Comparison of ENCODE assay signal across 27 cellular contexts in the genomic region with DNA sequence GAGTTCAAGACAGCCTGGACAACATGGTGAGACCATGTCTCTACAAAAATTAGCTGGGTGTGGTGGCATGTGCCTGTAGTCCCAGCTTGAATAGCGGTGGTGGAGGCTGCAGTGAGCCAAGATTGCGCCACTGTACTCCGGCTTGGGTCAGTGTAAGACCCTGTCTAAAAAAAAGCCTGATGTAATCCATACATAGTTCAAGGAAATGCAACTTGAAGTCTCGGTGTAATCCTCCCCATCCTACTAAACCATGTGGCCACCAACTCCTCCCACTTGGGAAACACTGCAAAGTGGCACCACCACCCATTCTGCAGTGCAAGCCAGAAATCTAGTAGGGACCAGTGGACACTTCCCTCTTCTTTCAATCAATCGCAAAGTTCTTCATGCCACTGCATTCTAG.
"Had no signal": no experiment of that assay in that cellular context is flagged by ENCODE, and none has a peak within 500 bp of the region (broad histone marks: within the 10 kb centered on the region; RNA-seq: fewer than 3 reads in every experiment).

No MANE protein-coding gene starts in this region.

- DNase-seq: activated CD4-positive, alpha-beta T cell treated with anti-CD3 and anti-CD28 coated beads, Interleukin-2, amount 50 U/mL, for 4 hours; activated CD8-positive, alpha-beta memory T cell treated with anti-CD3 and anti-CD28 coated beads, Interleukin-2, amount 50 U/mL, for 48 hours; activated naive CD4-positive, alpha-beta T cell; activated T-cell treated with anti-CD3 and anti-CD28 coated beads, Interleukin-2, amount 50 U/mL, for 4 hours; brain microvascular endothelial cell; central memory CD4-positive, alpha-beta T cell; effector memory CD4-positive, alpha-beta T cell; glutamatergic neuron; kidney glomerular epithelial cell; midbrain; natural killer cell; ovary; spleen; stimulated activated CD4-positive, alpha-beta T cell treated with anti-CD3 and anti-CD28 coated beads, Interleukin-4, amount 100 ng/mL, for 24 hours; stimulated activated naive CD4-positive, alpha-beta T cell treated with Interleukin-2 at 50 U/mL for 16 hours had no signal

- H3K9me3 Mint-ChIP-seq: activated T-cell treated with anti-CD3 and anti-CD28 coated beads, Interleukin-2, amount 50 U/mL, for 4 hours; activated T-helper 2 cell treated with anti-CD3 and anti-CD28 coated beads, Interferon-gamma antibody, Interleukin-2, Interleukin-4, amounts not matched to agents 10 μg/mL and 5 μg/mL and 100 μg/mL, durations not matched to agents 14 hours and 24 hours and 36 hours; natural killer cell; T-helper 2 cell treated with Interferon-gamma antibody and Interleukin-4, amounts not matched to agents 5 μg/mL and 100 μg/mL, for 36 hours; type B pancreatic cell; WTC11 had no signal

- H3K36me3 ChIP-seq: adrenal gland, ascending aorta, brain microvascular endothelial cell, left lung, ovary, prostate gland, spleen, thoracic aorta had no signal

- H3K9me3 ChIP-seq: adrenal gland, ascending aorta, left lung, ovary, prostate gland, spleen, thoracic aorta had no signal

- H3K27me3 ChIP-seq: adrenal gland, ascending aorta, brain microvascular endothelial cell, hepatocyte, left lung, ovary, spleen had no signal

- H3K4me3 Mint-ChIP-seq: activated naive CD8-positive, alpha-beta T cell; activated T-cell treated with anti-CD3 and anti-CD28 coated beads, Interleukin-2, amount 50 U/mL, for 4 hours; natural killer cell; T-helper 2 cell treated with Interferon-gamma antibody and Interleukin-4, amounts not matched to agents 5 μg/mL and 100 μg/mL, for 36 hours; type B pancreatic cell; WTC11 had no signal

- H3K27ac Mint-ChIP-seq: activated T-helper 2 cell treated with anti-CD3 and anti-CD28 coated beads, Interferon-gamma antibody, Interleukin-2, Interleukin-4, amounts not matched to agents 10 μg/mL and 5 μg/mL and 100 μg/mL, durations not matched to agents 14 hours and 24 hours and 36 hours; natural killer cell; T-helper 2 cell treated with Interferon-gamma antibody and Interleukin-4, amounts not matched to agents 5 μg/mL and 100 μg/mL, for 36 hours; type B pancreatic cell; WTC11 had no signal

- H3K36me3 Mint-ChIP-seq: activated naive CD8-positive, alpha-beta T cell; natural killer cell; type B pancreatic cell; WTC11 had no signal

- H3K4me2 ChIP-seq: hepatocyte had no signal

- H3K27me3 Mint-ChIP-seq: activated naive CD8-positive, alpha-beta T cell; type B pancreatic cell had no signal

- ATAC-seq: activated T-cell treated with anti-CD3 and anti-CD28 coated beads, Interleukin-2, amount 50 U/mL, for 4 hours; left lung; natural killer cell; WTC11 had no signal

- H3K4me3 ChIP-seq: adrenal gland, ascending aorta, hepatocyte, left lung, ovary, prostate gland, spleen, thoracic aorta had no signal

- H2AFZ ChIP-seq: hepatocyte had no signal

- FAIRE-seq: frontal cortex had no signal

- H3K27ac ChIP-seq: adrenal gland, ascending aorta, brain microvascular endothelial cell, hepatocyte, left lung, ovary, prostate gland, thoracic aorta had no signal
